In genomic region chr19:16210168-16210567, GRCh38 we compare ENCODE assay signal across 24 cellular contexts. TPM values are rescaled to one million over a fixed set of nuclear protein-coding genes. Genes with fewer than 3 reads are reported as not detected.
"Had no signal": no experiment of that assay in that cellular context is flagged by ENCODE, and none has a peak within 500 bp of the region (broad histone marks: within the 10 kb centered on the region; RNA-seq: fewer than 3 reads in every experiment).

No MANE protein-coding gene starts in this region.

- H3K27ac ChIP-seq: cardiac muscle cell, WERI-Rb-1 had no signal

- H3K27ac Mint-ChIP-seq: activated CD4-positive, alpha-beta T cell treated with anti-CD3 and anti-CD28 coated beads for 36 hours had no signal

- H3K4me3 Mint-ChIP-seq: activated CD4-positive, alpha-beta T cell treated with anti-CD3 and anti-CD28 coated beads for 36 hours; activated CD8-positive, alpha-beta T cell treated with anti-CD3 and anti-CD28 coated beads, Interleukin-2, amount 10 ng/mL, durations not matched to agents 7 days and 5 days; brain had no signal

- ATAC-seq: activated CD4-positive, alpha-beta T cell treated with anti-CD3 and anti-CD28 coated beads for 36 hours; activated CD8-positive, alpha-beta T cell treated with anti-CD3 and anti-CD28 coated beads, Interleukin-2, amount 10 ng/mL, durations not matched to agents 7 days and 5 days; PC-3 had no signal

- DNase-seq: activated CD4-positive, alpha-beta T cell treated with anti-CD3 and anti-CD28 coated beads for 36 hours; activated CD8-positive, alpha-beta memory T cell treated with anti-CD3 and anti-CD28 coated beads, Interleukin-2, amount 50 U/mL, for 48 hours; activated CD8-positive, alpha-beta T cell treated with anti-CD3 and anti-CD28 coated beads, Interleukin-2, amount 10 ng/mL, durations not matched to agents 7 days and 5 days; activated naive CD4-positive, alpha-beta T cell treated with anti-CD3 and anti-CD28 coated beads, Interleukin-2, amount 50 U/mL, for 16 hours; activated T-cell treated with anti-CD3 and anti-CD28 coated beads, Interleukin-2, amount 50 U/mL, for 1 hour; amniotic stem cell; Kasumi-1; KBM-7; NCI-H1048; NCI-H1417 treated with DMSO at 0.1 percent for 48 hours; NCI-H1694; NCI-H2081; NCI-H510A treated with DMSO at 0.1 percent for 48 hours; NCI-H69; PC-3; SHP77; T-helper 2 cell; T1000; WERI-Rb-1 had no signal

- H3K27me3 Mint-ChIP-seq: activated CD4-positive, alpha-beta T cell treated with anti-CD3 and anti-CD28 coated beads for 36 hours had no signal

RNA-seq across cellular contexts. Expression of gene CIB3, which starts 36.8 kb away (rescaled TPM):
- total RNA-seq: activated CD4-positive, alpha-beta T cell treated with anti-CD3 and anti-CD28 coated beads for 36 hours; activated CD8-positive, alpha-beta T cell treated with anti-CD3 and anti-CD28 coated beads, Interleukin-2, amount 10 ng/mL, durations not matched to agents 7 days and 5 days; astrocyte; cardiac muscle cell; M059J; SK-MEL-5 had no signal
